13 cellular contexts compared by ENCODE assay signal in genomic region chr2:177260398-177260797, GRCh38. TPM values are rescaled to one million over a fixed set of nuclear protein-coding genes. Genes with fewer than 3 reads are reported as not detected.
DNase-seq lines count a peak whose midpoint lies in the region; FAIRE-seq and TF ChIP-seq lines count a peak whose summit lies in the region.
"Had no signal": no experiment of that assay in that cellular context is flagged by ENCODE, and none has a peak within 500 bp of the region (broad histone marks: within the 10 kb centered on the region; RNA-seq: fewer than 3 reads in every experiment).

No MANE protein-coding gene starts in this region.

- H3K79me1 ChIP-seq in mesenchymal stem cell (replicated peaks; ENCODE audit: low read length, poor library complexity, severe bottlenecking) = peaks cover 1% of the 10 kb centered on the region

- H3K9me3 ChIP-seq in astrocyte (ENCODE audit: insufficient read depth, low read depth, low read length) (no peaks in the 10 kb centered on the region), mesenchymal stem cell (ENCODE audit: control insufficient read depth, low read length) (no peaks in the 10 kb centered on the region), tibial artery (no peaks in the 10 kb centered on the region)

- H2AK5ac ChIP-seq in mesenchymal stem cell (ENCODE audit: low read length, severe bottlenecking) = no peak overlapping the region

- peaks cover 89% of the 10 kb centered on the region for H3K79me2 ChIP-seq in astrocyte (ENCODE audit: insufficient read depth, low read length)

- no peak overlapping the region for H2AFZ ChIP-seq in astrocyte (ENCODE audit: low read depth, low read length)
- H2AFZ ChIP-seq in mesenchymal stem cell (ENCODE audit: low read depth, low read length) = no peak overlapping the region

- H4K20me1 ChIP-seq in astrocyte (ENCODE audit: insufficient read depth, low read length) = peaks cover 68% of the 10 kb centered on the region

- peak overlapping the region; percentile 96 for H3K4me3 Mint-ChIP-seq in activated naive CD4-positive, alpha-beta T cell treated with anti-CD3 and anti-CD28 coated beads, Interleukin-2, amount 50 U/mL, for 24 hours
- peak overlapping the region; percentile 77 for H3K4me3 Mint-ChIP-seq in astrocyte (ENCODE audit: unreplicated experiment)

- no peak for FAIRE-seq in astrocyte (lab: Jason Lieb, UNC)
- FAIRE-seq: TTC549 had no signal

- no peak overlapping the region for H3K14ac ChIP-seq in mesenchymal stem cell (ENCODE audit: low read length in 2 of 2)

- H3K4me1 ChIP-seq in astrocyte (ENCODE audit: insufficient read depth, low read length) = peaks cover 10% of the 10 kb centered on the region
- H3K4me1 ChIP-seq in mesenchymal stem cell (ENCODE audit: control insufficient read depth, insufficient read depth, low read depth, low read length) = peaks cover 8% of the 10 kb centered on the region
- H3K4me1 ChIP-seq in tibial artery = peaks cover 0 to 69% (median 41%) of the 10 kb centered on the region in 4 donors

- no peaks in the 10 kb centered on the region for H3K9me3 Mint-ChIP-seq in activated naive CD4-positive, alpha-beta T cell treated with anti-CD3 and anti-CD28 coated beads, Interleukin-2, amount 50 U/mL, for 24 hours
- H3K9me3 Mint-ChIP-seq in astrocyte (ENCODE audit: unreplicated experiment) = no peaks in the 10 kb centered on the region

- H3K36me3 Mint-ChIP-seq in activated naive CD4-positive, alpha-beta T cell treated with anti-CD3 and anti-CD28 coated beads, Interleukin-2, amount 50 U/mL, for 24 hours = peaks cover 19% of the 10 kb centered on the region
- peaks cover 11% of the 10 kb centered on the region for H3K36me3 Mint-ChIP-seq in astrocyte (ENCODE audit: low read depth, unreplicated experiment)

- H4K91ac ChIP-seq in mesenchymal stem cell (ENCODE audit: low read length) = no peak overlapping the region

- 97% methylated on average over 1 of the region's 1 CpG for WGBS in mesenchymal stem cell

- no peak overlapping the region for H2BK5ac ChIP-seq in mesenchymal stem cell (ENCODE audit: low read depth, low read length, poor library complexity, severe bottlenecking)

- no peak overlapping the region for H3K4ac ChIP-seq in mesenchymal stem cell (ENCODE audit: low read depth in 1 of 2, low read length in 2 of 2)

- no peak overlapping the region for H4K8ac ChIP-seq in mesenchymal stem cell (ENCODE audit: low read length)

- peak overlapping the region; percentile 31 for H3K27ac Mint-ChIP-seq in activated naive CD4-positive, alpha-beta T cell treated with anti-CD3 and anti-CD28 coated beads, Interleukin-2, amount 50 U/mL, for 24 hours
- no peak overlapping the region for H3K27ac Mint-ChIP-seq in astrocyte (ENCODE audit: unreplicated experiment)

- H3K4me1 Mint-ChIP-seq in activated naive CD4-positive, alpha-beta T cell treated with anti-CD3 and anti-CD28 coated beads, Interleukin-2, amount 50 U/mL, for 24 hours = peaks cover 68% of the 10 kb centered on the region
- H3K4me1 Mint-ChIP-seq in astrocyte (ENCODE audit: low read depth, unreplicated experiment) = peaks cover 26% of the 10 kb centered on the region

- H3K27ac ChIP-seq in astrocyte (ENCODE audit: low read depth, low read length) (no peak overlapping the region), mesenchymal stem cell (ENCODE audit: low read length, poor library complexity, severe bottlenecking) (no peak overlapping the region), tibial artery (peak overlapping the region; percentile 99 to 100)
- H3K27ac ChIP-seq: brain microvascular endothelial cell, C4-2B had no signal

- H3K4me2 ChIP-seq in astrocyte (ENCODE audit: low read length) = peak overlapping the region; percentile 46
- H3K4me2 ChIP-seq in mesenchymal stem cell (ENCODE audit: low read length, poor library complexity, severe bottlenecking) = peak overlapping the region; percentile 37

- H3K9ac ChIP-seq in astrocyte (ENCODE audit: low read length) = no peak overlapping the region
- peak overlapping the region; percentile 98 for H3K9ac ChIP-seq in mesenchymal stem cell (ENCODE audit: low read length)

- peaks cover 3% of the 10 kb centered on the region for H3K36me3 ChIP-seq in astrocyte (ENCODE audit: insufficient read depth, low read length)
- H3K36me3 ChIP-seq in mesenchymal stem cell (ENCODE audit: control insufficient read depth in 1 of 2, insufficient read depth in 2 of 2, low read depth in 1 of 2, low read length in 2 of 2) = peaks cover 3 to 26% of the 10 kb centered on the region in 2 experiments
- H3K36me3 ChIP-seq in tibial artery = no peaks in the 10 kb centered on the region

- intact Hi-C loops in tibial artery (cut with DNase I; ENCODE audit: low total_unique reads) = loop anchor here (5.0 kb wide), 2 partner anchors 72 to 93 kb away; no protein-coding TSS in a partner anchor

- H3K4me3 ChIP-seq in astrocyte (ENCODE audit: insufficient read depth, low read depth, low read length) (no peak overlapping the region), mesenchymal stem cell (ENCODE audit: insufficient read depth in 1 of 2, low read depth in 1 of 2, low read length in 2 of 2) (peak overlapping the region in 1 of 2 experiments; percentile 88), tibial artery (peak overlapping the region; percentile 70 to 99)

- H2BK15ac ChIP-seq in mesenchymal stem cell (ENCODE audit: low read depth, poor library complexity, severe bottlenecking) = no peak overlapping the region

- no peak overlapping the region for H2BK12ac ChIP-seq in mesenchymal stem cell (ENCODE audit: low read length in 2 of 2)

- DNase-seq in activated naive CD4-positive, alpha-beta T cell treated with anti-CD3 and anti-CD28 coated beads, Interleukin-2, amount 50 U/mL, for 16 hours = no peak
- DNase-seq in astrocyte (ENCODE audit: low read depth) (no peak), mesenchymal stem cell (peak; percentile 23), tibial artery (no peak), GM19240 (ENCODE audit: insufficient read length, low spot score) (no peak), NCI-H446 treated with DMSO at 0.1 percent for 48 hours (lab: John Stamatoyannopoulos, UW) (no peak), NCI-H2171 treated with DMSO at 0.1 percent for 48 hours (lab: John Stamatoyannopoulos, UW) (no peak)
- DNase-seq: brain microvascular endothelial cell, HCEC 1CT, NCI-H524 had no signal

- H3K27me3 ChIP-seq in astrocyte (ENCODE audit: insufficient read depth, low read length) = no peaks in the 10 kb centered on the region
- no peaks in the 10 kb centered on the region for H3K27me3 ChIP-seq in mesenchymal stem cell (ENCODE audit: control insufficient read depth in 1 of 2, insufficient read depth in 1 of 2, low read length in 2 of 2)
- no peaks in the 10 kb centered on the region for H3K27me3 ChIP-seq in tibial artery
- H3K27me3 ChIP-seq: brain microvascular endothelial cell had no signal

- no peak for TF ChIP-seq CTCF in astrocyte (IDR thresholded peaks at IDR 0.05; ENCODE audit: insufficient read depth, low read depth, low read length)
- TF ChIP-seq CTCF in tibial artery (IDR thresholded peaks at IDR 0.05) = no peak

- H3K27me3 Mint-ChIP-seq in activated naive CD4-positive, alpha-beta T cell treated with anti-CD3 and anti-CD28 coated beads, Interleukin-2, amount 50 U/mL, for 24 hours = no peaks in the 10 kb centered on the region
- H3K27me3 Mint-ChIP-seq in astrocyte (ENCODE audit: low read depth, unreplicated experiment) = no peaks in the 10 kb centered on the region

- no peak overlapping the region for H3K23ac ChIP-seq in mesenchymal stem cell (ENCODE audit: low read length in 2 of 2)

- H2BK120ac ChIP-seq in mesenchymal stem cell (ENCODE audit: low read depth, low read length) = no peak overlapping the region

- H3K18ac ChIP-seq in mesenchymal stem cell (ENCODE audit: low read depth in 1 of 2, low read length in 2 of 2) = no peak overlapping the region

RNA-seq across cellular contexts. Expression of gene NFE2L2, which starts 4.1 kb away (rescaled TPM):
- 81.0 and 83.3 TPM in 2 replicates for total RNA-seq in astrocyte
- 73.3 TPM for polyA plus RNA-seq in mesenchymal stem cell (2013, experiment 1 of 2)
- 78.2 TPM for polyA plus RNA-seq in mesenchymal stem cell (2013, experiment 2 of 2)

RNA-seq across cellular contexts. Expression of gene HNRNPA3, which starts 47.8 kb away (rescaled TPM):
- total RNA-seq in astrocyte = 147 and 184 TPM in 2 replicates
- polyA plus RNA-seq in mesenchymal stem cell (2013, experiment 1 of 2) = 192 TPM
- polyA plus RNA-seq in mesenchymal stem cell (2013, experiment 2 of 2) = 202 TPM

Comparison
In these comparisons a context has a peak if more than half of its experiments do, and no peak if none do; other contexts are left out.
1. H3K27ac ChIP-seq: peak in tibial artery (2 of 2); none in astrocyte (single experiment) and mesenchymal stem cell (single experiment).